ENCODE assay signal across 28 cellular contexts in genomic region chr3:171841620-171842000, GRCh38. TPM values are rescaled to one million over a fixed set of nuclear protein-coding genes. Genes with fewer than 3 reads are reported as not detected.
DNase-seq lines count a peak whose midpoint lies in the region; FAIRE-seq and TF ChIP-seq lines count a peak whose summit lies in the region.
"Had no signal": no experiment of that assay in that cellular context is flagged by ENCODE, and none has a peak within 500 bp of the region (broad histone marks: within the 10 kb centered on the region; RNA-seq: fewer than 3 reads in every experiment).

No MANE protein-coding gene starts in this region.

- no peaks in the 10 kb centered on the region for H3K36me3 ChIP-seq in astrocyte (ENCODE audit: insufficient read depth, low read length)
- H3K36me3 ChIP-seq: gastrocnemius medialis, spleen, transverse colon had no signal

- no peak for FAIRE-seq in astrocyte (lab: Jason Lieb, UNC)

- H3K27ac ChIP-seq in astrocyte (ENCODE audit: low read depth, low read length), result no peak overlapping the region
- H3K27ac ChIP-seq: epithelial cell of prostate, gastrocnemius medialis, transverse colon had no signal

- H2AFZ ChIP-seq in astrocyte (ENCODE audit: low read depth, low read length), result no peak overlapping the region

- no peaks in the 10 kb centered on the region for H3K79me2 ChIP-seq in astrocyte (ENCODE audit: insufficient read depth, low read length)

- H3K4me3 Mint-ChIP-seq in astrocyte (ENCODE audit: unreplicated experiment) (no peak overlapping the region), osteocyte (ENCODE audit: unreplicated experiment) (no peak overlapping the region), mesothelial cell of epicardium (no peak overlapping the region)
- H3K4me3 Mint-ChIP-seq: dendritic cell treated with granulocyte-macrophage colony-stimulating factor and Interleukin-4, amounts not matched to agents 40 ng/mL and 50 ng/mL, for 4 days; H9; neural crest cell; stimulated activated naive CD8-positive, alpha-beta T cell treated with anti-CD3 and anti-CD28 coated beads, Interleukin-15, Interleukin-2, amounts not matched to agents 100 ng/mL and 50 ng/mL, for 24 hours; T-helper 17 cell; WTC11 had no signal

- DNase-seq in GM03348 (ENCODE audit: low spot score) (peak; percentile 30), astrocyte (ENCODE audit: low read depth) (peak; percentile 75), fibroblast of the aortic adventitia (ENCODE audit: low read depth) (peak; percentile 79), osteocyte (ENCODE audit: extremely low spot score, unreplicated experiment) (no peak), epidermal melanocyte (ENCODE audit: insufficient read length, low spot score) (no peak), mesothelial cell of epicardium (ENCODE audit: low spot score in 2 of 2, unreplicated experiment in 2 of 2) (no peak), hypothalamus (lab: John Stamatoyannopoulos, UW) (no peak), NK-92 (lab: John Stamatoyannopoulos, UW; ENCODE audit: unreplicated experiment) (no peak)
- DNase-seq: activated CD4-positive, alpha-beta T cell treated with anti-CD3 and anti-CD28 coated beads, Interleukin-2, amount 50 U/mL, for 48 hours; amygdala; DMS79 treated with DMSO at 0.1 percent for 48 hours; gastrocnemius medialis; H9; NCI-H187; NCI-H774; SHP77; spleen; stimulated activated CD4-positive, alpha-beta T cell treated with anti-CD3 and anti-CD28 coated beads, Interleukin-4, amount 100 ng/mL, for 24 hours; T-helper 17 cell; transverse colon had no signal

- no peak overlapping the region for H3K9ac ChIP-seq in astrocyte (ENCODE audit: low read length)

- peaks cover 37% of the 10 kb centered on the region for H3K4me1 ChIP-seq in astrocyte (ENCODE audit: insufficient read depth, low read length)

- no peaks in the 10 kb centered on the region for H3K27me3 ChIP-seq in astrocyte (ENCODE audit: insufficient read depth, low read length)
- H3K27me3 ChIP-seq: gastrocnemius medialis, spleen, transverse colon had no signal

- TF ChIP-seq CTCF in astrocyte (IDR thresholded peaks at IDR 0.05; ENCODE audit: insufficient read depth, low read depth, low read length), result no peak
- no peak for TF ChIP-seq CTCF in fibroblast of the aortic adventitia (IDR thresholded peaks at IDR 0.05; ENCODE audit: insufficient read depth, low read length)
- TF ChIP-seq CTCF in osteocyte (IDR thresholded peaks at IDR 0.05), result no peak
- no peak for TF ChIP-seq CTCF in mesothelial cell of epicardium (IDR thresholded peaks at IDR 0.05; ENCODE audit: unreplicated experiment)

- no peaks in the 10 kb centered on the region for H3K9me3 Mint-ChIP-seq in astrocyte (ENCODE audit: unreplicated experiment)
- H3K9me3 Mint-ChIP-seq in osteocyte (ENCODE audit: unreplicated experiment), result peaks cover 4% of the 10 kb centered on the region
- H3K9me3 Mint-ChIP-seq in mesothelial cell of epicardium, result peaks cover 4% of the 10 kb centered on the region
- H3K9me3 Mint-ChIP-seq: dendritic cell treated with granulocyte-macrophage colony-stimulating factor and Interleukin-4, amounts not matched to agents 40 ng/mL and 50 ng/mL, for 4 days; H9; stimulated activated naive CD8-positive, alpha-beta T cell treated with anti-CD3 and anti-CD28 coated beads, Interleukin-15, Interleukin-2, amounts not matched to agents 100 ng/mL and 50 ng/mL, for 24 hours had no signal

- no peaks in the 10 kb centered on the region for H3K9me3 ChIP-seq in astrocyte (ENCODE audit: insufficient read depth, low read depth, low read length)
- H3K9me3 ChIP-seq: gastrocnemius medialis, spleen, transverse colon had no signal

- H3K36me3 Mint-ChIP-seq in astrocyte (ENCODE audit: low read depth, unreplicated experiment) (peaks cover 3% of the 10 kb centered on the region), osteocyte (ENCODE audit: unreplicated experiment) (peaks cover 1% of the 10 kb centered on the region), mesothelial cell of epicardium (no peaks in the 10 kb centered on the region)
- H3K36me3 Mint-ChIP-seq: WTC11 had no signal

- peaks cover 47% of the 10 kb centered on the region for H3K4me1 Mint-ChIP-seq in astrocyte (ENCODE audit: low read depth, unreplicated experiment)
- H3K4me1 Mint-ChIP-seq in osteocyte (ENCODE audit: unreplicated experiment), result peaks cover 75% of the 10 kb centered on the region
- peaks cover 30% of the 10 kb centered on the region for H3K4me1 Mint-ChIP-seq in mesothelial cell of epicardium

- H3K27me3 Mint-ChIP-seq in astrocyte (ENCODE audit: low read depth, unreplicated experiment) (no peaks in the 10 kb centered on the region), osteocyte (ENCODE audit: unreplicated experiment) (no peaks in the 10 kb centered on the region), mesothelial cell of epicardium (ENCODE audit: low read depth) (no peaks in the 10 kb centered on the region)

- H3K27ac Mint-ChIP-seq in astrocyte (ENCODE audit: unreplicated experiment) (peak overlapping the region; percentile 23), osteocyte (ENCODE audit: unreplicated experiment) (peak overlapping the region; percentile 59), mesothelial cell of epicardium (no peak overlapping the region)
- H3K27ac Mint-ChIP-seq: stimulated activated naive CD8-positive, alpha-beta T cell treated with anti-CD3 and anti-CD28 coated beads, Interleukin-15, Interleukin-2, amounts not matched to agents 100 ng/mL and 50 ng/mL, for 24 hours; T-helper 17 cell; WTC11 had no signal

- H3K4me3 ChIP-seq in astrocyte (ENCODE audit: insufficient read depth, low read depth, low read length) (no peak overlapping the region), fibroblast of the aortic adventitia (ENCODE audit: low read depth, low read length) (no peak overlapping the region)
- H3K4me3 ChIP-seq: gastrocnemius medialis, spleen, transverse colon had no signal

- peak overlapping the region; percentile 9 for H3K4me2 ChIP-seq in astrocyte (ENCODE audit: low read length)

- no peaks in the 10 kb centered on the region for H4K20me1 ChIP-seq in astrocyte (ENCODE audit: insufficient read depth, low read length)

RNA-seq across cellular contexts. Expression of gene TMEM212, which starts 1.5 kb away (rescaled TPM):
- total RNA-seq in astrocyte (not detected in 2 replicates), fibroblast of the aortic adventitia (ENCODE audit: low replicate concordance) (not detected in 2 replicates), osteocyte (not detected in 2 replicates), mesothelial cell of epicardium (not detected in 3 replicates)
- total RNA-seq: gastrocnemius medialis, H9, mesenteric fat pad, neural crest cell, OCI-LY7, pulmonary artery endothelial cell, spleen, T-helper 17 cell, transverse colon, WTC11 had no signal

RNA-seq across cellular contexts. Expression of gene PLD1, which starts 31.3 kb away (rescaled TPM):
- 21.5 and 24.0 TPM in 2 replicates for total RNA-seq in astrocyte
- total RNA-seq in fibroblast of the aortic adventitia (ENCODE audit: low replicate concordance), result 10.1 and 23.1 TPM in 2 replicates
- 13.9 and 15.2 TPM in 2 replicates for total RNA-seq in osteocyte
- total RNA-seq in mesothelial cell of epicardium, result 28.2 to 29.1 TPM (median 28.5 TPM) in 3 replicates
- total RNA-seq: OCI-LY7 had no signal

Comparison
In these comparisons a context has a peak if more than half of its experiments do, and no peak if none do; other contexts are left out.
1. DNase-seq: peak in GM03348 (single experiment), astrocyte (single experiment) and fibroblast of the aortic adventitia (single experiment); none in osteocyte (single experiment), epidermal melanocyte (single experiment), mesothelial cell of epicardium (0 of 2), hypothalamus (0 of 51) and NK-92 (single experiment).